Comparison of ENCODE assay signal across 9 cellular contexts in the genomic region with DNA sequence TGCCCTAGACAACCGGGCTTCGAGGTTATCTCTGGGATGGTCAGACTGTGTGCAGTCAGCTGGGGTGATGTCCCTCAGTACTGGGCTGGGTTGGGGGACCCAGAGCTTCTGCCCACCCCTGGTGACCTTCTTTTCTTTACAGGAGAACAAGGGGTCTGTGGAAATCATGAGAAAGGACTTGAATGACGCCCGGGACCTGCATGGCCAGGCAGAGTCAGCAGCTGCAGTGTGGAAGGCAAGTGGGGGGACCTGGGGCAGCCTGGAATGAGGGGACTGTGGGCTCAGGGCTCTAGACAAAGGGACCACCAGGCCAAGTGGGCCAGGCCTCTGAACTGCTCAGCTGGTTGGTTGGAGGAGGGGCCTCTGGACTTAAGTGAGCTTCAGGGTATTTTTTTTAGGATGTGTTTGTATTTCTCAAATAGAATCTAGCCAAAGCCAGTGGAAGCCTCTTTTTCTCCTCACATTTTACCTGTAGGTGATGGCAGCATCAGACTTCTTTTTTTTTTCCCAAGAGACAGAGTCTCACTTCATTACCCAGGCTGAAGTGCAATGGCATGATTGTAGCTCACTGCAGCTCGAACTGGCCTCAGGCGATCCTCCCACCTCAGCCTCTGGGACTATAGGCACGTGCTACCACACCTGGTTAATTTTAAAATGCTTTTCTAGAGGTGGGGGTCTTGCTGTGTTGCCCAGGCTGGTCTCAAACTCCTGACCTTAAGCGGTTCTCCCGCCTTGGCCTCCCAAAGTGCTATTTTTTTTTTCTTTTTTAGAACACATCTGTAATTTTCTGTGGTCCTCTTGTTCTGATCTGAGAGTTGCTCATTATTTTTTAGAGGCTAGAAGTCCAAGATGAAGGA. TPM values are rescaled to one million over a fixed set of nuclear protein-coding genes. Genes with fewer than 3 reads are reported as not detected.
DNase-seq lines count a peak whose midpoint lies in the region; ATAC-seq and TF ChIP-seq lines count a peak whose summit lies in the region.
"Had no signal": no experiment of that assay in that cellular context is flagged by ENCODE, and none has a peak within 500 bp of the region (broad histone marks: within the 10 kb centered on the region; RNA-seq: fewer than 3 reads in every experiment).

No MANE protein-coding gene starts in this region.

- ATAC-seq in PC-3 (no peak), HG02642 (IDR thresholded peaks at IDR 0.05; ENCODE audit: poor library complexity, unreplicated experiment) (no peak)

- POLR2A ChIA-PET in PC-3 (lab: Charles Lee; ENCODE audit: unreplicated experiment), result no interaction called here

- CTCF ChIA-PET in PC-3 (lab: Charles Lee), result interaction anchor here (0.7 kb wide), 1 partner anchor 41 kb away, joined by 6 read pairs; no protein-coding TSS in a partner anchor

- TF ChIP-seq CTCF in PC-3 (conservative IDR thresholded peaks at IDR 0.05; ENCODE audit: low read depth, low read length) (no peak), endothelial cell (IDR thresholded peaks at IDR 0.05; ENCODE audit: unreplicated experiment) (no peak), uterus (IDR thresholded peaks at IDR 0.05) (no peak)

- TF ChIP-seq POLR2A in uterus (IDR thresholded peaks at IDR 0.05), result no peak

- peaks cover 5% of the 10 kb centered on the region for H3F3A ChIP-seq in PC-3 (ENCODE audit: low read length, unreplicated experiment)

- peaks cover 7% of the 10 kb centered on the region for H3K27me3 Mint-ChIP-seq in endothelial cell (ENCODE audit: unreplicated experiment)

- peaks cover 22% of the 10 kb centered on the region for H3K4me1 ChIP-seq in PC-3 (ENCODE audit: insufficient read depth, low read length)
- H3K4me1 ChIP-seq in rectal smooth muscle tissue (ENCODE audit: control insufficient read depth, insufficient read depth, low read length), result peaks cover 7% of the 10 kb centered on the region
- peaks cover 0 to 13% of the 10 kb centered on the region in 2 donors for H3K4me1 ChIP-seq in uterus

- H4K20me1 ChIP-seq in PC-3 (ENCODE audit: low read length), result no peaks in the 10 kb centered on the region

- H3K9ac ChIP-seq in PC-3 (ENCODE audit: low read length) (no peak overlapping the region; the same call in 1 of the 2 replicates), rectal smooth muscle tissue (ENCODE audit: low read length) (no peak overlapping the region)

- intact Hi-C loops in PC-3 (cut with micrococcal nuclease), result no loop called here
- intact Hi-C loops in uterus (cut with DNase I; ENCODE audit: low total_unique reads), result no loop called here

- H3K4me3 ChIP-seq in PC-3 (ENCODE audit: low read length) (peak overlapping the region; percentile 76; the same call in 1 of the 2 replicates), rectal smooth muscle tissue (ENCODE audit: low read length) (peak overlapping the region; percentile 98), uterus (peak overlapping the region in 1 of 2 donors; percentile 80)

- H3K4me2 ChIP-seq in PC-3 (ENCODE audit: low read length), result peak overlapping the region; percentile 87

- H2AFZ ChIP-seq in PC-3 (ENCODE audit: low read length), result no peak overlapping the region

- H3K36me3 ChIP-seq in PC-3 (ENCODE audit: low read depth, low read length), result peaks cover 24% of the 10 kb centered on the region
- H3K36me3 ChIP-seq in rectal smooth muscle tissue (ENCODE audit: control insufficient read depth, insufficient read depth, low read length), result peaks cover 16% of the 10 kb centered on the region
- H3K36me3 ChIP-seq in uterus, result no peaks in the 10 kb centered on the region

- no TSS peak for BruUV-seq in PC-3 (replicated peaks; lab: Mats Ljungman, UMichigan)

- no peaks in the 10 kb centered on the region for H3K9me3 Mint-ChIP-seq in endothelial cell (ENCODE audit: unreplicated experiment)

- H3K4me1 Mint-ChIP-seq in endothelial cell (ENCODE audit: unreplicated experiment), result peaks cover 8% of the 10 kb centered on the region

- H3K79me2 ChIP-seq in PC-3 (ENCODE audit: low read length), result peaks cover 25% of the 10 kb centered on the region

- peaks cover 24% of the 10 kb centered on the region for H3K36me3 Mint-ChIP-seq in endothelial cell (ENCODE audit: low read depth, unreplicated experiment)

- no peak overlapping the region for H3K27ac Mint-ChIP-seq in endothelial cell (ENCODE audit: unreplicated experiment)

- H3K9me2 ChIP-seq in PC-3 (replicated peaks; ENCODE audit: low read length), result no peaks in the 10 kb centered on the region

- H3K27ac ChIP-seq in PC-3 (ENCODE audit: low read length), result no peak overlapping the region
- H3K27ac ChIP-seq in rectal smooth muscle tissue (ENCODE audit: low read depth, low read length), result no peak overlapping the region
- H3K27ac ChIP-seq in uterus, result no peak overlapping the region

- H3K9me3 ChIP-seq in PC-3 (ENCODE audit: low read length), result no peaks in the 10 kb centered on the region
- no peaks in the 10 kb centered on the region for H3K9me3 ChIP-seq in uterus

- DNase-seq in NCI-H1092 treated with DMSO at 0.1 percent for 48 hours (lab: John Stamatoyannopoulos, UW) (peak; percentile 13), NCI-H1092 (lab: John Stamatoyannopoulos, UW) (no peak), PC-3 (no peak), endothelial cell (ENCODE audit: low spot score) (no peak), uterus (no peak)
- no peak for DNase-seq in stimulated activated CD4-positive, alpha-beta T cell treated with anti-CD3 and anti-CD28 coated beads, Interleukin-15, amount 100 ng/mL, for 24 hours
- DNase-seq: NCI-H1694 had no signal

- H3K27me3 ChIP-seq in PC-3 (ENCODE audit: low read length) (no peaks in the 10 kb centered on the region), rectal smooth muscle tissue (ENCODE audit: control insufficient read depth, insufficient read depth, low read length) (no peaks in the 10 kb centered on the region), uterus (no peaks in the 10 kb centered on the region)

- H3K4me3 Mint-ChIP-seq in endothelial cell (ENCODE audit: unreplicated experiment), result peak overlapping the region; percentile 95

RNA-seq across cellular contexts. Expression of gene RNF187, which starts 1.9 kb away (rescaled TPM):
- 97.7 and 157 TPM in 2 replicates for total RNA-seq in PC-3 (2014; rRNA removed)
- 153 TPM for total RNA-seq in endothelial cell (ENCODE audit: unreplicated experiment)
- 10 to 100 TPM; 13.2 to 84.1 (median 27.7) TPM for total RNA-seq in uterus
